ENCODE assay signal across 26 cellular contexts in genomic region chr1:176450526-176450925, GRCh38. TPM values are rescaled to one million over a fixed set of nuclear protein-coding genes. Genes with fewer than 3 reads are reported as not detected.
DNase-seq lines count a peak whose midpoint lies in the region; ATAC-seq, FAIRE-seq and TF ChIP-seq lines count a peak whose summit lies in the region.
"Had no signal": no experiment of that assay in that cellular context is flagged by ENCODE, and none has a peak within 500 bp of the region (broad histone marks: within the 10 kb centered on the region; RNA-seq: fewer than 3 reads in every experiment).

No MANE protein-coding gene starts in this region.

- no peak overlapping the region for H3K27ac Mint-ChIP-seq in naive thymus-derived CD4-positive, alpha-beta T cell
- H3K27ac Mint-ChIP-seq: activated CD4-positive, alpha-beta memory T cell treated with anti-CD3 and anti-CD28 coated beads, Interleukin-2, amount 10 ng/mL, durations not matched to agents 7 days and 5 days; IgD-negative memory B cell; naive B cell had no signal

- H3K27me3 ChIP-seq in bronchial epithelial cell (ENCODE audit: control insufficient read depth, insufficient read depth, low read length), result no peaks in the 10 kb centered on the region
- H3K27me3 ChIP-seq in pancreas, result no peaks in the 10 kb centered on the region
- no peaks in the 10 kb centered on the region for H3K27me3 ChIP-seq in naive thymus-derived CD4-positive, alpha-beta T cell (ENCODE audit: control insufficient read depth in 2 of 2, insufficient read depth in 2 of 2, low read length in 2 of 2)
- H3K27me3 ChIP-seq: BLaER1 had no signal

- H3K4me1 ChIP-seq in pancreas, result no peaks in the 10 kb centered on the region
- H3K4me1 ChIP-seq in naive thymus-derived CD4-positive, alpha-beta T cell (ENCODE audit: control insufficient read depth in 2 of 2, insufficient read depth in 2 of 2, low read length in 2 of 2), result no peaks in the 10 kb centered on the region
- H3K4me1 ChIP-seq: A549, BLaER1 had no signal

- H3K36me3 ChIP-seq in bronchial epithelial cell (ENCODE audit: control insufficient read depth, insufficient read depth, low read length) (no peaks in the 10 kb centered on the region), pancreas (no peaks in the 10 kb centered on the region)
- H3K36me3 ChIP-seq in naive thymus-derived CD4-positive, alpha-beta T cell (ENCODE audit: control insufficient read depth in 2 of 3, insufficient read depth in 3 of 3, low read length in 3 of 3), result no peaks in the 10 kb centered on the region
- H3K36me3 ChIP-seq: BLaER1 had no signal

- H3K9me3 Mint-ChIP-seq in naive thymus-derived CD4-positive, alpha-beta T cell, result peaks cover 0 to 19% (median 10%) of the 10 kb centered on the region in 11 donors
- H3K9me3 Mint-ChIP-seq: activated CD4-positive, alpha-beta memory T cell treated with anti-CD3 and anti-CD28 coated beads, Interleukin-2, amount 10 ng/mL, durations not matched to agents 7 days and 5 days had no signal

- H3K27me3 Mint-ChIP-seq in naive thymus-derived CD4-positive, alpha-beta T cell, result peaks cover 0 to 7% (median 5%) of the 10 kb centered on the region in 5 donors
- H3K27me3 Mint-ChIP-seq: activated CD4-positive, alpha-beta memory T cell treated with anti-CD3 and anti-CD28 coated beads, Interleukin-2, amount 10 ng/mL, durations not matched to agents 7 days and 5 days had no signal

- peak; percentile 39 for DNase-seq in Caki2 (ENCODE audit: low read depth)
- peak; percentile 31 for DNase-seq in HT-29 (ENCODE audit: low spot score)
- DNase-seq in bronchial epithelial cell (ENCODE audit: low read depth), result peak; percentile 54
- DNase-seq in kidney tubule cell (ENCODE audit: low spot score), result peak; percentile 88
- DNase-seq in NK-92 treated with Interleukin-12 subunit alpha and Interleukin-12 subunit beta, amount 100 ng/mL, for 24 hours (lab: John Stamatoyannopoulos, UW), result no peak
- no peak for DNase-seq in pancreas
- DNase-seq in naive thymus-derived CD4-positive, alpha-beta T cell, result no peak
- DNase-seq in AML-193 (lab: John Stamatoyannopoulos, UW), result no peak
- DNase-seq: activated CD4-positive, alpha-beta memory T cell treated with anti-CD3 and anti-CD28 coated beads, Interleukin-2, amount 10 ng/mL, durations not matched to agents 7 days and 5 days; activated gamma-delta T cell; activated T-cell treated with anti-CD3 and anti-CD28 coated beads for 4 hours; COR-L47; naive B cell; NCI-H1417; NCI-H446; nucleus accumbens; SHP77 treated with DMSO at 0.1 percent for 48 hours; small intestine; stimulated activated CD4-positive, alpha-beta T cell treated with anti-CD3 and anti-CD28 coated beads, Interleukin-2, amount 100 ng/mL, for 24 hours; substantia nigra had no signal

- no peak overlapping the region for H3K27ac ChIP-seq in pancreas
- no peak overlapping the region for H3K27ac ChIP-seq in naive thymus-derived CD4-positive, alpha-beta T cell (ENCODE audit: low read depth, low read length)
- H3K27ac ChIP-seq: A549, BLaER1 had no signal

- no peak for TF ChIP-seq CTCF in bronchial epithelial cell (IDR thresholded peaks at IDR 0.05; ENCODE audit: insufficient read depth, low read length, severe bottlenecking)
- no peak for TF ChIP-seq CTCF in pancreas (IDR thresholded peaks at IDR 0.05)

- no peaks in the 10 kb centered on the region for H3K9me3 ChIP-seq in pancreas
- no peaks in the 10 kb centered on the region for H3K9me3 ChIP-seq in naive thymus-derived CD4-positive, alpha-beta T cell (ENCODE audit: control insufficient read depth in 2 of 3, low read length in 3 of 3)
- H3K9me3 ChIP-seq: A549, BLaER1 had no signal

- WGBS in pancreas, 2 donors, result 54 to 70% methylated on average over 1 of the region's 1 CpG

- intact Hi-C loops in pancreas (cut with DNase I), result no loop called here
- intact Hi-C loops in naive thymus-derived CD4-positive, alpha-beta T cell (cut with micrococcal nuclease), result no loop called here

- FAIRE-seq in bronchial epithelial cell (lab: Jason Lieb, UNC) (peak; percentile 55), pancreas (lab: Jason Lieb, UNC) (no peak)
- FAIRE-seq: A549, colon, GM19239, small intestine had no signal

- POLR2A ChIA-PET in naive thymus-derived CD4-positive, alpha-beta T cell (lab: Charles Lee), result no interaction called here

- H3K36me3 Mint-ChIP-seq in naive thymus-derived CD4-positive, alpha-beta T cell, result no peaks in the 10 kb centered on the region
- H3K36me3 Mint-ChIP-seq: IgD-negative memory B cell, naive B cell had no signal

- H3K4me1 Mint-ChIP-seq in naive thymus-derived CD4-positive, alpha-beta T cell, result no peaks in the 10 kb centered on the region
- H3K4me1 Mint-ChIP-seq: activated CD4-positive, alpha-beta memory T cell treated with anti-CD3 and anti-CD28 coated beads, Interleukin-2, amount 10 ng/mL, durations not matched to agents 7 days and 5 days; IgD-negative memory B cell; naive B cell had no signal

- no peak overlapping the region for H3K4me3 Mint-ChIP-seq in naive thymus-derived CD4-positive, alpha-beta T cell
- H3K4me3 Mint-ChIP-seq: activated CD4-positive, alpha-beta memory T cell treated with anti-CD3 and anti-CD28 coated beads, Interleukin-2, amount 10 ng/mL, durations not matched to agents 7 days and 5 days; IgD-negative memory B cell; naive B cell had no signal

- CTCF ChIA-PET in naive thymus-derived CD4-positive, alpha-beta T cell (lab: Charles Lee), result no interaction called here

- no peak overlapping the region for H3K4me3 ChIP-seq in bronchial epithelial cell (ENCODE audit: low read depth, low read length)
- no peak overlapping the region for H3K4me3 ChIP-seq in pancreas
- no peak overlapping the region for H3K4me3 ChIP-seq in naive thymus-derived CD4-positive, alpha-beta T cell (ENCODE audit: low read length)
- H3K4me3 ChIP-seq: A549, BLaER1 had no signal

- in situ Hi-C loops in Caki2 (cut with HindIII; ENCODE audit: low pct_unique_long_range_greater_than_20kb, low sequenced_read_pairs), result no loop called here

- ATAC-seq in pancreas, result no peak
- ATAC-seq in naive thymus-derived CD4-positive, alpha-beta T cell, result no peak

RNA-seq across cellular contexts. Expression of gene PAPPA2, which starts 12.4 kb away (rescaled TPM):
- 0.67 TPM in 1 of 2 replicates, not detected in the other for total RNA-seq in Caki2 (2014; rRNA removed; shearing (Covaris generic); ENCODE audit: low replicate concordance)
- total RNA-seq in HT-29 (2014; rRNA removed; shearing (Covaris generic)), result not detected in 2 replicates
- total RNA-seq in bronchial epithelial cell (5.1 and 8.7 TPM in 2 replicates), pancreas (1 to 10 TPM in 5 of 6 donors, under 1 TPM in 1; 0.51 to 6.9 (median 2.0) TPM)
- 1 to 10 TPM in 1 of 2 donors, under 1 TPM in 1; 0.87 to 3.1 TPM for polyA plus RNA-seq in pancreas
- under 1 TPM in 3 of 5 experiments, not detected in 2; 0.07 to 0.29 (median 0.21) TPM for total RNA-seq in naive thymus-derived CD4-positive, alpha-beta T cell
- not detected for polyA plus RNA-seq in naive thymus-derived CD4-positive, alpha-beta T cell
- total RNA-seq: Daoy had no signal
- polyA plus RNA-seq: IgD-negative memory B cell had no signal

Comparison
In these comparisons a context has a peak if more than half of its experiments do, and no peak if none do; other contexts are left out.
1. DNase-seq: peak in Caki2 (single experiment), HT-29 (single experiment), bronchial epithelial cell (single experiment) and kidney tubule cell (single experiment); none in NK-92 treated with Interleukin-12 subunit alpha and Interleukin-12 subunit beta, amount 100 ng/mL, for 24 hours (single experiment), pancreas (0 of 6), naive thymus-derived CD4-positive, alpha-beta T cell (0 of 9) and AML-193 (0 of 2).